In genomic region chr11:119423459-119424254, GRCh38 we compare ENCODE assay signal across 13 cellular contexts. TPM values are rescaled to one million over a fixed set of nuclear protein-coding genes. Genes with fewer than 3 reads are reported as not detected.
A peak's percentile ranks its signal among the peaks of the same experiment; 100 is the strongest.
DNase-seq lines count a peak whose midpoint lies in the region; ATAC-seq and TF ChIP-seq lines count a peak whose summit lies in the region.
"Had no signal": no experiment of that assay in that cellular context is flagged by ENCODE, and none has a peak within 500 bp of the region (broad histone marks: within the 10 kb centered on the region; RNA-seq: fewer than 3 reads in every experiment).

No MANE protein-coding gene starts in this region.

- H3K4me3 ChIP-seq in ACC112 (ENCODE audit: low read depth, low read length), result peak overlapping the region; percentile 96
- peak overlapping the region; percentile 93 for H3K4me3 ChIP-seq in HUES48 (ENCODE audit: low read depth, low read length)

- H3K9me3 ChIP-seq in HUES48 (ENCODE audit: control insufficient read depth, insufficient read depth, low read length), result no peaks in the 10 kb centered on the region
- H3K9me3 ChIP-seq: SJCRH30 had no signal

- H3K4me3 Mint-ChIP-seq in effector memory CD8-positive, alpha-beta T cell, result peak overlapping the region; percentile 57 to 66
- peak overlapping the region; percentile 94 for H3K4me3 Mint-ChIP-seq in neural crest cell
- H3K4me3 Mint-ChIP-seq in activated CD8-positive, alpha-beta memory T cell treated with anti-CD3 and anti-CD28 coated beads, Interleukin-2, amount 10 ng/mL, durations not matched to agents 7 days and 5 days, result no peak overlapping the region

- H3K79me2 ChIP-seq in ACC112 (ENCODE audit: control insufficient read depth, insufficient read depth, low read length, unreplicated experiment), result peaks cover 37% of the 10 kb centered on the region

- DNase-seq in effector memory CD8-positive, alpha-beta T cell, result no peak
- DNase-seq in neural crest cell (ENCODE audit: low read depth, low spot score), result no peak
- no peak for DNase-seq in activated CD8-positive, alpha-beta memory T cell treated with anti-CD3 and anti-CD28 coated beads, Interleukin-2, amount 10 ng/mL, durations not matched to agents 7 days and 5 days
- DNase-seq in SIG-M5 treated with dmso at 0.1 percent for 504 hours (lab: John Stamatoyannopoulos, UW; ENCODE audit: unreplicated experiment), result no peak
- DNase-seq in iPS-NIHi7 (ENCODE audit: extremely low spot score), result no peak
- no peak for DNase-seq in NK-92 (lab: John Stamatoyannopoulos, UW; ENCODE audit: unreplicated experiment)
- DNase-seq: activated CD8-positive, alpha-beta memory T cell treated with anti-CD3 and anti-CD28 coated beads for 24 hours; Karpas-422; naive B cell; NCI-H345; SJCRH30 had no signal

- no peak overlapping the region for H3K9ac ChIP-seq in HUES48 (ENCODE audit: low read depth, low read length)

- ATAC-seq in effector memory CD8-positive, alpha-beta T cell (replicated peaks), result no peak
- no peak for ATAC-seq in activated CD8-positive, alpha-beta memory T cell treated with anti-CD3 and anti-CD28 coated beads, Interleukin-2, amount 10 ng/mL, durations not matched to agents 7 days and 5 days

- H3K4me1 ChIP-seq in ACC112 (ENCODE audit: control insufficient read depth, insufficient read depth, low read length, unreplicated experiment), result peaks cover 13% of the 10 kb centered on the region
- H3K4me1 ChIP-seq in HUES48 (ENCODE audit: control insufficient read depth, insufficient read depth, low read length), result peaks cover 51% of the 10 kb centered on the region
- H3K4me1 ChIP-seq: SJCRH30 had no signal

- no peak for TF ChIP-seq CTCF in neural crest cell (conservative IDR thresholded peaks at IDR 0.05)

- H3K27ac Mint-ChIP-seq in effector memory CD8-positive, alpha-beta T cell, result no peak overlapping the region
- no peak overlapping the region for H3K27ac Mint-ChIP-seq in neural crest cell (ENCODE audit: unreplicated experiment)
- no peak overlapping the region for H3K27ac Mint-ChIP-seq in activated CD8-positive, alpha-beta memory T cell treated with anti-CD3 and anti-CD28 coated beads, Interleukin-2, amount 10 ng/mL, durations not matched to agents 7 days and 5 days
- H3K27ac Mint-ChIP-seq: naive B cell had no signal

- H3K36me3 Mint-ChIP-seq in effector memory CD8-positive, alpha-beta T cell (ENCODE audit: insufficient read depth), result no peaks in the 10 kb centered on the region
- peaks cover 4% of the 10 kb centered on the region for H3K36me3 Mint-ChIP-seq in neural crest cell (ENCODE audit: low read depth)
- H3K36me3 Mint-ChIP-seq in activated CD8-positive, alpha-beta memory T cell treated with anti-CD3 and anti-CD28 coated beads, Interleukin-2, amount 10 ng/mL, durations not matched to agents 7 days and 5 days, result no peaks in the 10 kb centered on the region

- no peaks in the 10 kb centered on the region for H3K9me3 Mint-ChIP-seq in effector memory CD8-positive, alpha-beta T cell
- H3K9me3 Mint-ChIP-seq in neural crest cell, result peaks cover 2% of the 10 kb centered on the region
- H3K9me3 Mint-ChIP-seq in activated CD8-positive, alpha-beta memory T cell treated with anti-CD3 and anti-CD28 coated beads, Interleukin-2, amount 10 ng/mL, durations not matched to agents 7 days and 5 days (ENCODE audit: low read depth), result no peaks in the 10 kb centered on the region

- H3K27me3 ChIP-seq in ACC112 (ENCODE audit: insufficient read depth, low read length) (no peaks in the 10 kb centered on the region), HUES48 (ENCODE audit: control insufficient read depth, insufficient read depth, low read length) (no peaks in the 10 kb centered on the region)
- H3K27me3 ChIP-seq: SJCRH30 had no signal

- CTCF ChIA-PET in activated CD8-positive, alpha-beta memory T cell treated with anti-CD3 and anti-CD28 coated beads, Interleukin-2, amount 10 ng/mL, durations not matched to agents 7 days and 5 days (lab: Charles Lee), result interaction anchor here (1.6 kb wide), 1 partner anchor 67 kb away, joined by 4 read pairs; no protein-coding TSS in a partner anchor

- no peak overlapping the region for H3K27ac ChIP-seq in ACC112 (ENCODE audit: low read depth, low read length)
- H3K27ac ChIP-seq in HUES48 (ENCODE audit: low read depth, low read length), result peak overlapping the region; percentile 77
- H3K27ac ChIP-seq: SJCRH30 had no signal

- H3K36me3 ChIP-seq in ACC112 (ENCODE audit: insufficient read depth, low read length), result no peaks in the 10 kb centered on the region
- peaks cover 25% of the 10 kb centered on the region for H3K36me3 ChIP-seq in HUES48 (ENCODE audit: control insufficient read depth, insufficient read depth, low read length)
- H3K36me3 ChIP-seq: SJCRH30 had no signal

- H3K27me3 Mint-ChIP-seq in effector memory CD8-positive, alpha-beta T cell, result peaks cover 64% of the 10 kb centered on the region in 2 donors
- H3K27me3 Mint-ChIP-seq in neural crest cell (ENCODE audit: low read depth), result peaks cover 14% of the 10 kb centered on the region
- H3K27me3 Mint-ChIP-seq in activated CD8-positive, alpha-beta memory T cell treated with anti-CD3 and anti-CD28 coated beads, Interleukin-2, amount 10 ng/mL, durations not matched to agents 7 days and 5 days, result peaks cover 53% of the 10 kb centered on the region

- H2AFZ ChIP-seq in ACC112 (ENCODE audit: low read length, unreplicated experiment), result peak overlapping the region; percentile 57

- peaks cover 14% of the 10 kb centered on the region in 2 donors for H3K4me1 Mint-ChIP-seq in effector memory CD8-positive, alpha-beta T cell (ENCODE audit: low read depth in 2 of 2)
- H3K4me1 Mint-ChIP-seq in neural crest cell, result peaks cover 33% of the 10 kb centered on the region
- peaks cover 11% of the 10 kb centered on the region for H3K4me1 Mint-ChIP-seq in activated CD8-positive, alpha-beta memory T cell treated with anti-CD3 and anti-CD28 coated beads, Interleukin-2, amount 10 ng/mL, durations not matched to agents 7 days and 5 days

RNA-seq across cellular contexts. Expression of gene THY1, which starts 0.7 kb away (rescaled TPM):
- 75.4 and 90.3 TPM in 2 replicates for total RNA-seq in neural crest cell
- total RNA-seq in activated CD8-positive, alpha-beta memory T cell treated with anti-CD3 and anti-CD28 coated beads, Interleukin-2, amount 10 ng/mL, durations not matched to agents 7 days and 5 days, result under 1 TPM in 1 of 2 experiments, not detected in 1; 0.30 TPM

RNA-seq across cellular contexts. Expression of gene USP2, which starts 42.2 kb away (rescaled TPM):
- 3.4 and 3.7 TPM in 2 replicates for total RNA-seq in neural crest cell
- under 1 TPM; 0.28 to 0.76 TPM for total RNA-seq in activated CD8-positive, alpha-beta memory T cell treated with anti-CD3 and anti-CD28 coated beads, Interleukin-2, amount 10 ng/mL, durations not matched to agents 7 days and 5 days

Comparison
In these comparisons a context has a peak if more than half of its experiments do, and no peak if none do; other contexts are left out.
1. RNA of gene THY1, which starts 0.7 kb away (total RNA-seq): 75.4 to 90.3 TPM in neural crest cell; 0.30 TPM in activated CD8-positive, alpha-beta memory T cell treated with anti-CD3 and anti-CD28 coated beads, Interleukin-2, amount 10 ng/mL, durations not matched to agents 7 days and 5 days; every median in the first group is over 10 times any median in the second.